Comparison of ENCODE assay signal across 8 cellular contexts in genomic region chr1:220733090-220733569, GRCh38. TPM values are rescaled to one million over a fixed set of nuclear protein-coding genes. Genes with fewer than 3 reads are reported as not detected.
DNase-seq lines count a peak whose midpoint lies in the region; ATAC-seq and TF ChIP-seq lines count a peak whose summit lies in the region.

No MANE protein-coding gene starts in this region.

- H2AFZ ChIP-seq in DND-41 (ENCODE audit: low read depth, low read length) (peak overlapping the region; percentile 73), Karpas-422 (ENCODE audit: low read length) (peak overlapping the region; percentile 76)

- peak overlapping the region; percentile 43 for H3K4me3 Mint-ChIP-seq in activated T-helper 17 cell treated with anti-CD3 and anti-CD28 coated beads, Interleukin-2, amount 50 U/mL, for 72 hours

- H4K20me1 ChIP-seq in DND-41 (ENCODE audit: insufficient read depth, low read length) (no peaks in the 10 kb centered on the region), Karpas-422 (ENCODE audit: insufficient read depth, low read depth, low read length) (no peaks in the 10 kb centered on the region)

- H3K27ac Mint-ChIP-seq in activated T-helper 17 cell treated with anti-CD3 and anti-CD28 coated beads, Interleukin-2, amount 50 U/mL, for 72 hours, result no peak overlapping the region

- no peaks in the 10 kb centered on the region for H3K79me2 ChIP-seq in DND-41 (ENCODE audit: insufficient read depth, low read length)
- H3K79me2 ChIP-seq in Karpas-422 (ENCODE audit: low read length), result no peaks in the 10 kb centered on the region

- H3K9ac ChIP-seq in DND-41 (ENCODE audit: low read depth, low read length) (no peak overlapping the region), Karpas-422 (ENCODE audit: low read length) (peak overlapping the region; percentile 27)

- no peaks in the 10 kb centered on the region for H3K4me1 Mint-ChIP-seq in activated T-helper 17 cell treated with anti-CD3 and anti-CD28 coated beads, Interleukin-2, amount 50 U/mL, for 72 hours

- H3K4me1 ChIP-seq in DND-41 (ENCODE audit: insufficient read depth, low read length) (peaks cover 7% of the 10 kb centered on the region), Karpas-422 (ENCODE audit: low read length) (peaks cover 32% of the 10 kb centered on the region), RWPE2 (ENCODE audit: insufficient read depth, poor library complexity, severe bottlenecking) (peaks cover 6% of the 10 kb centered on the region), foreskin keratinocyte (peaks cover 13% of the 10 kb centered on the region)

- H3K4me3 ChIP-seq in DND-41 (ENCODE audit: low read depth in 1 of 2, low read length in 2 of 2) (no peak overlapping the region), Karpas-422 (ENCODE audit: low read length) (no peak overlapping the region), RWPE2 (ENCODE audit: severe bottlenecking) (no peak overlapping the region)

- no peaks in the 10 kb centered on the region for H3K36me3 Mint-ChIP-seq in activated T-helper 17 cell treated with anti-CD3 and anti-CD28 coated beads, Interleukin-2, amount 50 U/mL, for 72 hours (ENCODE audit: low read depth)

- no peaks in the 10 kb centered on the region for H3K27me3 ChIP-seq in DND-41 (ENCODE audit: insufficient read depth, low read length, poor library complexity)
- H3K27me3 ChIP-seq in Karpas-422 (ENCODE audit: low read length), result no peaks in the 10 kb centered on the region
- no peaks in the 10 kb centered on the region for H3K27me3 ChIP-seq in RWPE2 (ENCODE audit: insufficient read depth, poor library complexity, severe bottlenecking)
- H3K27me3 ChIP-seq in foreskin keratinocyte, result no peaks in the 10 kb centered on the region

- H3K36me3 ChIP-seq in DND-41 (ENCODE audit: insufficient read depth, low read length), result no peaks in the 10 kb centered on the region
- no peaks in the 10 kb centered on the region for H3K36me3 ChIP-seq in Karpas-422 (ENCODE audit: insufficient read depth, low read length)
- no peaks in the 10 kb centered on the region for H3K36me3 ChIP-seq in RWPE2 (ENCODE audit: low read depth)

- H3K9me3 Mint-ChIP-seq in activated T-helper 17 cell treated with anti-CD3 and anti-CD28 coated beads, Interleukin-2, amount 50 U/mL, for 72 hours, result no peaks in the 10 kb centered on the region

- peak; percentile 81 for TF ChIP-seq CTCF in DND-41 (IDR thresholded peaks at IDR 0.05; ENCODE audit: borderline replicate concordance, extremely low read depth, low read length, poor library complexity, severe bottlenecking)
- peak; percentile 67 for TF ChIP-seq CTCF in RWPE2 (IDR thresholded peaks at IDR 0.05; ENCODE audit: poor library complexity, severe bottlenecking)
- TF ChIP-seq CTCF in foreskin keratinocyte (conservative IDR thresholded peaks at IDR 0.05), result peak; percentile 89

- H3K9me3 ChIP-seq in DND-41 (ENCODE audit: insufficient read depth, low read length, severe bottlenecking) (no peaks in the 10 kb centered on the region), Karpas-422 (ENCODE audit: low read length) (no peaks in the 10 kb centered on the region), RWPE2 (ENCODE audit: severe bottlenecking) (no peaks in the 10 kb centered on the region)

- H3K27ac ChIP-seq in DND-41 (ENCODE audit: low read length) (no peak overlapping the region), Karpas-422 (ENCODE audit: low read length) (peak overlapping the region; percentile 22; the same call in 1 of the 2 replicates), RWPE2 (ENCODE audit: poor library complexity, severe bottlenecking) (peak overlapping the region; percentile 14), foreskin keratinocyte (peak overlapping the region; percentile 42)

- ATAC-seq in DND-41 (ENCODE audit: insufficient read depth, low read depth), result peak; percentile 91
- ATAC-seq in GM21825 (IDR thresholded peaks at IDR 0.05; ENCODE audit: unreplicated experiment), result peak; percentile 95
- peak; percentile 84 for ATAC-seq in RWPE2 (ENCODE audit: low read depth)
- ATAC-seq in activated T-helper 17 cell treated with anti-CD3 and anti-CD28 coated beads, Interleukin-2, amount 50 U/mL, for 72 hours (replicated peaks), result peak; percentile 84
- peak; percentile 95 for ATAC-seq in foreskin keratinocyte

- H3K4me2 ChIP-seq in DND-41 (ENCODE audit: insufficient read depth, low read length) (peak overlapping the region; percentile 23; the same call in 1 of the 2 replicates), Karpas-422 (ENCODE audit: low read depth, low read length, poor library complexity, severe bottlenecking) (peak overlapping the region; percentile 47)

- H3K27me3 Mint-ChIP-seq in activated T-helper 17 cell treated with anti-CD3 and anti-CD28 coated beads, Interleukin-2, amount 50 U/mL, for 72 hours, result no peaks in the 10 kb centered on the region

- H3K9me2 ChIP-seq in Karpas-422 (replicated peaks; ENCODE audit: insufficient read depth, low read length), result no peaks in the 10 kb centered on the region

- DNase-seq in DND-41 (peak; percentile 71), Karpas-422 (peak; percentile 96), RWPE2 (ENCODE audit: low spot score) (no peak), foreskin keratinocyte (peak; percentile 60 to 79), nucleus accumbens (lab: John Stamatoyannopoulos, UW) (peak in 45 of 56 donors; percentile 5 to 81 (median 38)), superior temporal gyrus (ENCODE audit: extremely low spot score) (peak; percentile 71)

RNA-seq across cellular contexts. Expression of gene MTARC2, which starts 15.0 kb away (rescaled TPM):
- total RNA-seq in Karpas-422 (2014; rRNA removed; shearing (Covaris generic); ENCODE audit: low replicate concordance), result 0.48 TPM in 1 of 2 replicates, not detected in the other
- total RNA-seq in activated T-helper 17 cell treated with anti-CD3 and anti-CD28 coated beads, Interleukin-2, amount 50 U/mL, for 72 hours, result not detected
- total RNA-seq in foreskin keratinocyte, result 1.3 and 1.5 TPM in 2 replicates
- polyA plus RNA-seq in foreskin keratinocyte, result 1.8 and 2.1 TPM in 2 replicates

RNA-seq across cellular contexts. Expression of gene C1orf115, which starts 43.0 kb away (rescaled TPM):
- 0.11 TPM in 1 of 2 replicates, not detected in the other for total RNA-seq in Karpas-422 (2014; rRNA removed; shearing (Covaris generic); ENCODE audit: low replicate concordance)
- under 1 TPM in 1 of 2 donors, not detected in 1; 0.40 TPM for total RNA-seq in activated T-helper 17 cell treated with anti-CD3 and anti-CD28 coated beads, Interleukin-2, amount 50 U/mL, for 72 hours
- total RNA-seq in foreskin keratinocyte, result 1.4 TPM in 2 replicates
- 0.92 and 1.1 TPM in 2 replicates for polyA plus RNA-seq in foreskin keratinocyte

RNA-seq across cellular contexts. Expression of gene MTARC1, which starts 53.6 kb away (rescaled TPM):
- 0.04 TPM in 1 of 2 replicates, not detected in the other for total RNA-seq in Karpas-422 (2014; rRNA removed; shearing (Covaris generic); ENCODE audit: low replicate concordance)
- under 1 TPM in 1 of 2 donors, not detected in 1; 0.11 TPM for total RNA-seq in activated T-helper 17 cell treated with anti-CD3 and anti-CD28 coated beads, Interleukin-2, amount 50 U/mL, for 72 hours
- 2.1 and 6.6 TPM in 2 replicates for total RNA-seq in foreskin keratinocyte
- 1.9 and 4.2 TPM in 2 replicates for polyA plus RNA-seq in foreskin keratinocyte
